ENCODE assay signal across 8 cellular contexts in genomic region chr5:177133845-177134652, GRCh38. TPM values are rescaled to one million over a fixed set of nuclear protein-coding genes. Genes with fewer than 3 reads are reported as not detected.
DNase-seq lines count a peak whose midpoint lies in the region; ATAC-seq, FAIRE-seq and TF ChIP-seq lines count a peak whose summit lies in the region.

No MANE protein-coding gene starts in this region.

- TF ChIP-seq CTCF in A673 (conservative IDR thresholded peaks at IDR 0.05; ENCODE audit: low read depth, low read length), result no peak
- TF ChIP-seq CTCF in Peyer's patch (IDR thresholded peaks at IDR 0.05), result no peak
- no peak for TF ChIP-seq CTCF in cardiac muscle cell (IDR thresholded peaks at IDR 0.05; ENCODE audit: low read depth, low read length)
- TF ChIP-seq CTCF in pancreas (IDR thresholded peaks at IDR 0.05), result no peak

- 1% methylated on average over 53 to 80 of the region's 84 CpGs for WGBS in pancreas, 2 donors

- H3K9me3 ChIP-seq in A673 (ENCODE audit: low read depth, low read length, poor library complexity, severe bottlenecking), result no peaks in the 10 kb centered on the region
- H3K9me3 ChIP-seq in Peyer's patch, result no peaks in the 10 kb centered on the region
- no peaks in the 10 kb centered on the region for H3K9me3 ChIP-seq in cardiac muscle cell (ENCODE audit: low read depth)
- H3K9me3 ChIP-seq in pancreas, result no peaks in the 10 kb centered on the region

- ATAC-seq in GM18520 (IDR thresholded peaks at IDR 0.05; ENCODE audit: unreplicated experiment) (peak; percentile 14), HG03064 (IDR thresholded peaks at IDR 0.05; ENCODE audit: low read depth, unreplicated experiment) (peak; percentile 24), pancreas (peak; percentile 63 to 75 (median 74))

- H3K4me3 ChIP-seq in A673 (ENCODE audit: low read depth, low read length, poor library complexity, severe bottlenecking), result peak overlapping the region; percentile 82
- H3K4me3 ChIP-seq in Peyer's patch, result peak overlapping the region; percentile 70 to 89 (median 77)
- H3K4me3 ChIP-seq in cardiac muscle cell, result peak overlapping the region; percentile 37
- H3K4me3 ChIP-seq in pancreas, result peak overlapping the region; percentile 56 to 92 (median 60)

- BruUV-seq in A673 (replicated peaks; lab: Mats Ljungman, UMichigan), result no TSS peak

- H3K27me3 ChIP-seq in A673 (replicated peaks; ENCODE audit: insufficient read depth, low read depth, low read length, poor library complexity), result no peaks in the 10 kb centered on the region
- no peaks in the 10 kb centered on the region for H3K27me3 ChIP-seq in Peyer's patch
- H3K27me3 ChIP-seq in cardiac muscle cell, result no peaks in the 10 kb centered on the region
- no peaks in the 10 kb centered on the region for H3K27me3 ChIP-seq in pancreas

- no peak for FAIRE-seq in pancreas (lab: Jason Lieb, UNC)

- peak; percentile 40 for DNase-seq in A673 (ENCODE audit: low spot score)
- DNase-seq in Peyer's patch, result peak in 2 of 3 donors; percentile 67 to 79
- peak; percentile 53 for DNase-seq in activated naive CD4-positive, alpha-beta T cell treated with anti-CD3 and anti-CD28 coated beads, Interleukin-2, amount 50 U/mL, for 16 hours
- peak; percentile 64 to 70 for DNase-seq in cardiac muscle cell (ENCODE audit: low read depth in 1 of 2, low spot score in 1 of 2)
- DNase-seq in pancreas, result peak; percentile 46 to 85 (median 62)
- no peak for DNase-seq in 8988T

- intact Hi-C loops in A673 (cut with micrococcal nuclease; ENCODE audit: unreplicated experiment) (no loop called here), pancreas (cut with DNase I) (loop anchor here in 1 of 3 donors (10.0 kb wide), 1 partner anchor 161 kb away; no protein-coding TSS in a partner anchor)

- CTCF ChIA-PET in A673 (lab: Charles Lee), result interaction anchor here (1.0 kb wide), 1 partner anchor 47 kb away, joined by 3 read pairs; the partner anchor contains the start of gene FGFR4

- H3K27ac ChIP-seq in A673 (ENCODE audit: low read depth, low read length, poor library complexity, severe bottlenecking) (peak overlapping the region; percentile 76), Peyer's patch (peak overlapping the region; percentile 86 to 94 (median 92)), cardiac muscle cell (peak overlapping the region; percentile 22), pancreas (peak overlapping the region; percentile 44 to 88 (median 76))

- H3K4me1 ChIP-seq in A673 (ENCODE audit: insufficient read depth, low read length, poor library complexity, severe bottlenecking) (peaks cover 26% of the 10 kb centered on the region), Peyer's patch (peaks cover 8 to 39% (median 23%) of the 10 kb centered on the region in 4 donors), cardiac muscle cell (ENCODE audit: low read depth) (peaks cover 30% of the 10 kb centered on the region), pancreas (peaks cover 20 to 32% (median 31%) of the 10 kb centered on the region in 3 donors)

- POLR2A ChIA-PET in A673 (lab: Charles Lee; ENCODE audit: low non-redundant PET), result no interaction called here

- H3K36me3 ChIP-seq in A673 (ENCODE audit: insufficient read depth, low read length, poor library complexity, severe bottlenecking) (peaks cover 36% of the 10 kb centered on the region), Peyer's patch (peaks cover 0 to 29% (median 0%) of the 10 kb centered on the region in 3 donors), cardiac muscle cell (peaks cover 22% of the 10 kb centered on the region), pancreas (peaks cover 0 to 8% (median 0%) of the 10 kb centered on the region in 3 donors)

- peak in 1 of 2 donors; percentile 16 for TF ChIP-seq POLR2A in Peyer's patch (IDR thresholded peaks at IDR 0.05)

RNA-seq across cellular contexts. Expression of gene NSD1, which starts 0.5 kb away (rescaled TPM):
- total RNA-seq in A673 (2021) (74.3 and 76.6 TPM in 2 replicates), Peyer's patch (100 to 1,000 TPM in 1 of 4 donors, 10 to 100 TPM in 3; 46.4 to 112 (median 50.1) TPM), cardiac muscle cell (29.7 and 37.9 TPM in 2 replicates), pancreas (10 to 100 TPM; 26.3 to 51.2 (median 33.6) TPM)
- polyA plus RNA-seq in cardiac muscle cell (37.8 and 44.0 TPM in 2 replicates), pancreas (1 to 10 TPM; 6.9 to 7.8 TPM)

RNA-seq across cellular contexts. Expression of gene FGFR4, which starts 47.3 kb away (rescaled TPM):
- total RNA-seq in A673 (2021) (17.2 and 20.6 TPM in 2 replicates), Peyer's patch (100 to 1,000 TPM in 1 of 4 donors, 10 to 100 TPM in 3; 43.0 to 264 (median 72.3) TPM), cardiac muscle cell (1.1 and 2.8 TPM in 2 replicates), pancreas (10 to 100 TPM; 23.5 to 43.3 (median 29.7) TPM)
- polyA plus RNA-seq in cardiac muscle cell (0.96 and 1.8 TPM in 2 replicates), pancreas (100 to 1,000 TPM in 1 of 2 donors, 10 to 100 TPM in 1; 69.6 to 105 TPM)

Comparison
In these comparisons a context has a peak if more than half of its experiments do, and no peak if none do; other contexts are left out.
1. H3K27ac ChIP-seq: peak in every context shown above with its lines; median percentile 92 in Peyer's patch; 76 in A673; 76 in pancreas; 22 in cardiac muscle cell.
2. ATAC-seq: peak in every context shown above with its lines; median percentile 74 in pancreas; 24 in HG03064; 14 in GM18520.